In genomic region chrX:11648705-11649519, GRCh38 we compare ENCODE assay signal across 1 cellular context.
TF ChIP-seq lines count a peak whose summit lies in the region.

No MANE protein-coding gene starts in this region.

TF ChIP-seq in WTC11, 78 proteins besides CTCF, POLR2A, EP300 and RAD21 (continued from another document):
- TF ChIP-seq ATF2 (CRISPR knock-in tag; IDR thresholded peaks at IDR 0.05; ENCODE audit: borderline replicate concordance, low read depth) (no peak), GRHL2 (CRISPR knock-in tag; IDR thresholded peaks at IDR 0.05; ENCODE audit: insufficient replicate concordance, severe bottlenecking) (no peak), IRF2 (CRISPR knock-in tag; IDR thresholded peaks at IDR 0.05; ENCODE audit: borderline replicate concordance, low read depth) (no peak), NFATC4 (CRISPR knock-in tag; IDR thresholded peaks at IDR 0.05) (no peak), ATF1 (CRISPR knock-in tag; IDR thresholded peaks at IDR 0.05) (no peak), ZNF317 (CRISPR knock-in tag; IDR thresholded peaks at IDR 0.05; ENCODE audit: borderline replicate concordance, low read depth) (no peak)
